ENCODE assay signal across 1 cellular context in the genomic region with DNA sequence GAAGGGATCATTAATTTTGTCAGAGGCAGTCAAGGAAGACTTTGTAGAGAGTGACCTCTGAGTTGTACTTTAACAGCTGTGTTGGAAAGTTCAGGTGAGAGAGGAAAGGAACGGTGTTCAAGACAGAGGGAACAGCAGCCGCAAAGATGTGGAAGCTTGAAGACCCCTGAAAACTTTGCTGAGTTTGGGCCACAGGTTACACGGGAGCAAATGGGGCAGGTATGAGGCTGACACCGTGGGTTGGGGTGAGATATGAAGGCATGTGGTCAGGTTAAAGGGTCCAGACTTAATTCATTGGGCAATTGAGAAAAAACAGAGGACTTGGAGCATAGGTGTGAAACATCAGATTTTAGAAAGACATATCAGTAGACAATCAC.
TF ChIP-seq lines count a peak whose summit lies in the region.

No MANE protein-coding gene starts in this region.

TF ChIP-seq in GM12878, 131 proteins besides CTCF, POLR2A, EP300 and RAD21 (continued from another document):
- TF ChIP-seq, protein P1, sequence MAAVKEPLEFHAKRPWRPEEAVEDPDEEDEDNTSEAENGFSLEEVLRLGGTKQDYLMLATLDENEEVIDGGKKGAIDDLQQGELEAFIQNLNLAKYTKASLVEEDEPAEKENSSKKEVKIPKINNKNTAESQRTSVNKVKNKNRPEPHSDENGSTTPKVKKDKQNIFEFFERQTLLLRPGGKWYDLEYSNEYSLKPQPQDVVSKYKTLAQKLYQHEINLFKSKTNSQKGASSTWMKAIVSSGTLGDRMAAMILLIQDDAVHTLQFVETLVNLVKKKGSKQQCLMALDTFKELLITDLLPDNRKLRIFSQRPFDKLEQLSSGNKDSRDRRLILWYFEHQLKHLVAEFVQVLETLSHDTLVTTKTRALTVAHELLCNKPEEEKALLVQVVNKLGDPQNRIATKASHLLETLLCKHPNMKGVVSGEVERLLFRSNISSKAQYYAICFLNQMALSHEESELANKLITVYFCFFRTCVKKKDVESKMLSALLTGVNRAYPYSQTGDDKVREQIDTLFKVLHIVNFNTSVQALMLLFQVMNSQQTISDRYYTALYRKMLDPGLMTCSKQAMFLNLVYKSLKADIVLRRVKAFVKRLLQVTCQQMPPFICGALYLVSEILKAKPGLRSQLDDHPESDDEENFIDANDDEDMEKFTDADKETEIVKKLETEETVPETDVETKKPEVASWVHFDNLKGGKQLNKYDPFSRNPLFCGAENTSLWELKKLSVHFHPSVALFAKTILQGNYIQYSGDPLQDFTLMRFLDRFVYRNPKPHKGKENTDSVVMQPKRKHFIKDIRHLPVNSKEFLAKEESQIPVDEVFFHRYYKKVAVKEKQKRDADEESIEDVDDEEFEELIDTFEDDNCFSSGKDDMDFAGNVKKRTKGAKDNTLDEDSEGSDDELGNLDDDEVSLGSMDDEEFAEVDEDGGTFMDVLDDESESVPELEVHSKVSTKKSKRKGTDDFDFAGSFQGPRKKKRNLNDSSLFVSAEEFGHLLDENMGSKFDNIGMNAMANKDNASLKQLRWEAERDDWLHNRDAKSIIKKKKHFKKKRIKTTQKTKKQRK (IDR thresholded peaks at IDR 0.05; ENCODE audit: low read depth, low read length): no peak
